In the genomic region with DNA sequence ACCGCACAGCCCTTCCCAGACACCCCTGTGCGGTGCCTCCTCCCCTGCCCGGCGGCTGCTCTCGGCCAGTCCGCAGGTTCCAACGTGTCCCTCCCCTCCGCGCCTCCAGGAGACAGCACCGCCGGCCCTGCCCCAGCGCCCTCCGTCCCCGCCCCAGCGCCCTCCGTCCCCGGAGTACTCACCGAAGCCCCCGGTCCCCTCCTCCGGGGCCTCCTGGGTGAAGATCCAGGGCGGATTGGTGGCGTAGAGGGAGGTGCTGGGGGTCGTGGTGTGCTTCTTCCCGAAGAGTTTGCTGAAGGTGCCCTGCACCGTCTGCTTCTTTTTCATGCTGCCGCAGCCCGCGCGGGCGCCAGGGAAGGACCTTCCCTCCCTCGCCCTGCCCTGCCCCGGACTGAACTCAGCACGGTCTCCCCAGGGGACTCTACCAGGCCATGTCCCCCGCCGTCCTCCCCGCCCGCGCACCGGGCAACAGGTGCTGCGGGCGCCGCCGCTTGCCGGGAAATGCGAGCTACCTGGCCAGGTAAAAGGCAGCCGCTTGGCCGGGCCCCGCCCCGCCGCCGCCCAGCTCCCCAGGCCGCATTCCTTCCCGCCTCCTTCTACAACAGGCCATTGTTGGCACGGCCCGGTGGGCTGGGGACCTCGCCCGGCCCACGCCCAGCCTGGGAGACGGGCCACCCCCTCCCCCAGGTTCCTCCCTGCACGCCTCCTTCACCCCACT, we compare ENCODE assay signal across 8 cellular contexts. TPM values are rescaled to one million over a fixed set of nuclear protein-coding genes. Genes with fewer than 3 reads are reported as not detected.
DNase-seq lines count a peak whose midpoint lies in the region; ATAC-seq lines count a peak whose summit lies in the region.

A gene with protein sequence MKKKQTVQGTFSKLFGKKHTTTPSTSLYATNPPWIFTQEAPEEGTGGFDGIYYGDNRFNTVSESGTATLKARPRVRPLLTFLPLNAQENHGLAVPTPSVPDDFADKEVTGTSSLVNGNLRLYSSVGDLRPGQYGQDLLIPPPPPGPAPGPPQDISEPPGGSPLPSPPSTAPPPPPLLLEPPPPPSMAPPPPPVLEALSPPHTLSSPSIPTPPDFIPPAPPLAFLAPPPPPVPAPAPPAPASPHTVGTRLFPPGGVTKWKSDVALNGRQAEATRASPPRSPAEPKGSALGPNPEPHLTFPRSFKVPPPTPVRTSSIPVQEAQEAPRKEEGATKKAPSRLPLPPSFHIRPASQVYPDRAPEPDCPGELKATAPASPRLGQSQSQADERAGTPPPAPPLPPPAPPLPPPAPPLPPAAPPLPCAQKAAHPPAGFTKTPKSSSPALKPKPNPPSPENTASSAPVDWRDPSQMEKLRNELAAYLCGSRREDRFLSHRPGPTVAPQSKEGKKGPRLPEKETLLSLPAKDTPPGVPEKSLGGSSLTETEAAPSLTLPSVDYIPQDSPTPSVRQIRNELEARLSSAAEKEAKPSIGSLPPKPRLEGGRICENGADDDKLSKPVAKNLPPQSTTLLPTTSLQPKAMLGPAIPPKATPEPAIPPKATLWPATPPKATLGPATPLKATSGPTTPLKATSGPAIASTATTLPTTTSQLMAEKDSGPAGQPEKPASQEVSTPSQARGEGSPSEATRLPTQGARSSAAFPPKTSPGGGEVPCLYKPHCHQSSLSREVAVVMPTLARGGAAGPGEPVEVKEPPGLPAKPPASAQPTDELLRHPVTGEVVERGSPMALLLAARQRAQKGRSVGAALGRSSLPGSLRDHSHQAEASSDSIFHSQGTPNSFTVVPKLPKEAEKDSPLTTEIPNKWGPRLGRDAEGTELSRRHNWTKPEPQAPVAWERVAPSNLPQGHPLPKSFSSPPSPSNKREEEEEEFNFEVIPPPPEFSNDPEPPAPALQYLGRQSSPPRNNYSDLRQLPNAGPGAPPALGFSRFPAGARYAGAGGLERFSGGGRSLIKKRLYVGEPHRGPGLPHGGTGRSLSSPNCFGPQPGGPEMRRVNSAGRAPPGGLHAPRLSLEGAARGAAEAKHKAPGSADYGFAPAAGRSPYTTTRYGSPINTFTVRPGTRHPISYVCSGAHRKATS (minus strand): TSS at position 503 of the 718 bp plus-strand sequence. CDS start 176 bp downstream, at position 327.

- peaks cover 4% of the 10 kb centered on the region for H3K4me1 Mint-ChIP-seq in activated T-cell treated with anti-CD3 and anti-CD28 coated beads, Interleukin-2, amount 50 U/mL, for 4 hours (ENCODE audit: low read depth)

- H3K9me3 Mint-ChIP-seq in activated T-cell treated with anti-CD3 and anti-CD28 coated beads, Interleukin-2, amount 50 U/mL, for 4 hours, result no peaks in the 10 kb centered on the region

- intact Hi-C loops in left ventricle myocardium superior (cut with micrococcal nuclease), result no loop called here
- intact Hi-C loops in sciatic nerve (cut with DNase I), result no loop called here

- no peak within 1 kb of the TSS for H3K27ac ChIP-seq in caudate nucleus (ENCODE audit: low read depth, low read length)

- peak within 1 kb of the TSS; percentile 61 for H3K4me3 Mint-ChIP-seq in activated T-cell treated with anti-CD3 and anti-CD28 coated beads, Interleukin-2, amount 50 U/mL, for 4 hours

- peak; percentile 60 to 67 for ATAC-seq in activated T-cell treated with anti-CD3 and anti-CD28 coated beads, Interleukin-2, amount 50 U/mL, for 4 hours
- peak; percentile 82 for ATAC-seq in left ventricle myocardium superior
- ATAC-seq in sciatic nerve, result peak; percentile 59
- no peak for ATAC-seq in HG02938 (IDR thresholded peaks at IDR 0.05; ENCODE audit: unreplicated experiment)
- ATAC-seq in HG03432 (IDR thresholded peaks at IDR 0.05; ENCODE audit: unreplicated experiment), result no peak

- DNase-seq in activated CD8-positive, alpha-beta memory T cell treated with anti-CD3 and anti-CD28 coated beads for 24 hours, result peak; percentile 59
- DNase-seq in activated CD8-positive, alpha-beta memory T cell treated with anti-CD3 and anti-CD28 coated beads, Interleukin-2, amount 50 U/mL, for 48 hours, result no peak
- no peak for DNase-seq in activated T-cell treated with anti-CD3 and anti-CD28 coated beads, Interleukin-2, amount 50 U/mL, for 4 hours
- DNase-seq in left ventricle myocardium superior, result peak; percentile 60
- DNase-seq in sciatic nerve (ENCODE audit: low spot score), result no peak
- DNase-seq in caudate nucleus (lab: John Stamatoyannopoulos, UW), result no peak

- peaks cover 37% of the 10 kb centered on the region for H3K27me3 Mint-ChIP-seq in activated T-cell treated with anti-CD3 and anti-CD28 coated beads, Interleukin-2, amount 50 U/mL, for 4 hours (ENCODE audit: low read depth)

- no peaks in the 10 kb centered on the region for H3K36me3 Mint-ChIP-seq in activated T-cell treated with anti-CD3 and anti-CD28 coated beads, Interleukin-2, amount 50 U/mL, for 4 hours (ENCODE audit: insufficient read depth)

RNA-seq across cellular contexts. Expression of the gene that starts here (rescaled TPM):
- under 1 TPM; 0.11 to 0.30 (median 0.29) TPM for total RNA-seq in activated T-cell treated with anti-CD3 and anti-CD28 coated beads, Interleukin-2, amount 50 U/mL, for 4 hours
- total RNA-seq in left ventricle myocardium superior (2.2 TPM), sciatic nerve (2.6 TPM)

Comparison
In these comparisons a context has a peak if more than half of its experiments do, and no peak if none do; other contexts are left out.
1. DNase-seq: peak in activated CD8-positive, alpha-beta memory T cell treated with anti-CD3 and anti-CD28 coated beads for 24 hours (single experiment) and left ventricle myocardium superior (single experiment); none in activated CD8-positive, alpha-beta memory T cell treated with anti-CD3 and anti-CD28 coated beads, Interleukin-2, amount 50 U/mL, for 48 hours (single experiment), activated T-cell treated with anti-CD3 and anti-CD28 coated beads, Interleukin-2, amount 50 U/mL, for 4 hours (single experiment), sciatic nerve (single experiment) and caudate nucleus (0 of 61).
2. Peak in ATAC-seq in activated T-cell treated with anti-CD3 and anti-CD28 coated beads, Interleukin-2, amount 50 U/mL, for 4 hours; RNA of the gene not detected or under 1 TPM.
3. ATAC-seq: peak in left ventricle myocardium superior (single experiment) and sciatic nerve (single experiment); none in HG02938 (single experiment) and HG03432 (single experiment).